In the genomic region with DNA sequence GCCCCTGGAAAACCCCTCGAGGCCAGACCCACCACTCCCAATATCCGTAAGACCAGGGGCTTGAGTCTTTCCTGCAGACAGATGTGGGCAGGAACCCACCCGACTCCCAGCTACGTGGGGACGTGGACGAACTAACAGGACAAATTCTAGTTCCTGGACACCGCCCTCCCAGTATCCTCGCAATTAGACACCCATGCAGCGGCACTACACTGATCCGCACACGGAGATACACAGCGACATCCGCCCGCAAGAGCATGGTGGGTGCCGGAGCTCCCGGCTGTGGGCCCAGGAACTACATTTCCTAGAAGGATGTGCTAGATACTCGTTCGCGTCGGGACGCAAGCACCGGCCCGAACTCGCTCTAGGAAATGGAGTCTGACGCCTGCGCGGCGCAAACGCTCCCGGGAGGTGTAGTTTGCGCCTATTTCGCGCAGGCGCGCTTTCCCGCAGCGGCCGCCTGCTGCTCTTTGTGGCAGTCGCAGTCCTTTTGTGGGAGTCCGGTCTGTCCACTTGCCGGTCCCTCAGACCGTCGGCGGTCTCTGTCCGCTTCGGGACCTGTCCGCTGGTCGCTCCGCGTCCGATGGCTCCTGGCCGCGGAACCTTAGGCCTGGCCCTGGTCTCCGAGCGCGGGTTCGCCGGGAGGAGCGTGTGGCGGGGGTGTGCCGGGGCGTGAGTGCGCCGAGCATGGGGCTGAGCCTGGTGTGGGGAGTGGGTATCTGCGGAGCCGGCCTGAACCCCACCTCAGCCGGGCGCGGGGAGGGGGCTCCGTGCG, we compare ENCODE assay signal across 8 cellular contexts. TPM values are rescaled to one million over a fixed set of nuclear protein-coding genes. Genes with fewer than 3 reads are reported as not detected.
DNase-seq lines count a peak whose midpoint lies in the region; ATAC-seq and TF ChIP-seq lines count a peak whose summit lies in the region.

ZNF74 (plus strand) TSS at position 447 of the 772 bp plus-strand sequence. CDS start 478 bp downstream, outside the sequence.

- peak; percentile 72 for ATAC-seq in HG03442 (IDR thresholded peaks at IDR 0.05; ENCODE audit: unreplicated experiment)
- peak; percentile 94 for ATAC-seq in activated CD8-positive, alpha-beta T cell treated with anti-CD3 and anti-CD28 coated beads, Interleukin-2, amount 10 ng/mL, durations not matched to agents 7 days and 5 days

- in situ Hi-C loops in ACHN (cut with HindIII; ENCODE audit: low pct_ligation_motif_present, low pct_unique_long_range_greater_than_20kb, low sequenced_read_pairs) (no loop called here), GM18951 (cut with MboI; ENCODE audit: low sequenced_read_pairs, unreplicated experiment) (no loop called here)

- peak within 1 kb of the TSS; percentile 86 for H3K4me3 Mint-ChIP-seq in activated CD8-positive, alpha-beta T cell treated with anti-CD3 and anti-CD28 coated beads, Interleukin-2, amount 10 ng/mL, durations not matched to agents 7 days and 5 days

- peak; percentile 86 for TF ChIP-seq POLR2A in GM18951 (IDR thresholded peaks at IDR 0.05; ENCODE audit: extremely low read depth, insufficient read depth, insufficient read length)
- TF ChIP-seq POLR2A in lower leg skin (IDR thresholded peaks at IDR 0.05) = no peak

- TF ChIP-seq CTCF in lower leg skin (IDR thresholded peaks at IDR 0.05) = no peak

- 1 to 4% methylated on average over 32 to 41 of the region's 71 CpGs for WGBS in lower leg skin, 2 donors

- POLR2A ChIA-PET in activated CD8-positive, alpha-beta T cell treated with anti-CD3 and anti-CD28 coated beads, Interleukin-2, amount 10 ng/mL, durations not matched to agents 7 days and 5 days (lab: Charles Lee) = interaction anchor here (0.6 to 2.1 kb wide), 6 partner anchors 10 to 159 kb away, joined by 3 to 9 read pairs (median 3); partner anchors contain the start of gene MED15

- H3K9me3 Mint-ChIP-seq in activated CD8-positive, alpha-beta T cell treated with anti-CD3 and anti-CD28 coated beads, Interleukin-2, amount 10 ng/mL, durations not matched to agents 7 days and 5 days (ENCODE audit: insufficient read depth) = no peaks in the 10 kb centered on the region

- DNase-seq in ACHN (peak; percentile 86), NCI-H774 (lab: John Stamatoyannopoulos, UW) (peak; percentile 82), lower leg skin (ENCODE audit: low spot score in 2 of 2) (peak; percentile 79 to 97)
- peak; percentile 90 for DNase-seq in activated CD8-positive, alpha-beta T cell treated with anti-CD3 and anti-CD28 coated beads, Interleukin-2, amount 10 ng/mL, durations not matched to agents 7 days and 5 days
- peak; percentile 77 for DNase-seq in effector CD4-positive, alpha-beta T cell
- DNase-seq in stimulated activated CD4-positive, alpha-beta T cell treated with anti-CD3 and anti-CD28 coated beads, Interleukin-4, amount 100 ng/mL, for 24 hours = peak; percentile 83

- CTCF ChIA-PET in activated CD8-positive, alpha-beta T cell treated with anti-CD3 and anti-CD28 coated beads, Interleukin-2, amount 10 ng/mL, durations not matched to agents 7 days and 5 days (lab: Charles Lee) = interaction anchor here (0.6 to 1.8 kb wide), 10 partner anchors 10 to 1235 kb away, joined by 3 to 7 read pairs (median 3); partner anchors contain the start of gene DGCR6L

- H3K36me3 Mint-ChIP-seq in activated CD8-positive, alpha-beta T cell treated with anti-CD3 and anti-CD28 coated beads, Interleukin-2, amount 10 ng/mL, durations not matched to agents 7 days and 5 days (ENCODE audit: low read depth) = peaks cover 4% of the 10 kb centered on the region

- H3K27me3 Mint-ChIP-seq in activated CD8-positive, alpha-beta T cell treated with anti-CD3 and anti-CD28 coated beads, Interleukin-2, amount 10 ng/mL, durations not matched to agents 7 days and 5 days (ENCODE audit: low read depth) = no peaks in the 10 kb centered on the region

- H3K4me3 ChIP-seq in lower leg skin (ENCODE audit: low read depth, poor library complexity, severe bottlenecking) = peak within 1 kb of the TSS; percentile 59

- intact Hi-C loops in lower leg skin (cut with DNase I; ENCODE audit: low total_unique reads) = no loop called here

- H3K27ac Mint-ChIP-seq in activated CD8-positive, alpha-beta T cell treated with anti-CD3 and anti-CD28 coated beads, Interleukin-2, amount 10 ng/mL, durations not matched to agents 7 days and 5 days = peak within 1 kb of the TSS; percentile 92

- H3K4me1 Mint-ChIP-seq in activated CD8-positive, alpha-beta T cell treated with anti-CD3 and anti-CD28 coated beads, Interleukin-2, amount 10 ng/mL, durations not matched to agents 7 days and 5 days (ENCODE audit: low read depth) = peaks cover 18% of the 10 kb centered on the region

RNA-seq across cellular contexts. Expression of gene ZNF74, which starts in this region (rescaled TPM):
- 10 to 100 TPM in 1 of 2 experiments, 1 to 10 TPM in 1; 9.2 to 12.6 TPM for total RNA-seq in activated CD8-positive, alpha-beta T cell treated with anti-CD3 and anti-CD28 coated beads, Interleukin-2, amount 10 ng/mL, durations not matched to agents 7 days and 5 days
- 10 to 100 TPM; 11.3 to 13.2 (median 11.5) TPM for total RNA-seq in lower leg skin

Comparison
In these comparisons a context has a peak if more than half of its experiments do, and no peak if none do; other contexts are left out.
1. Peak in every context shown above with its lines: DNase-seq, ATAC-seq and H3K4me3 ChIP-seq.